ENCODE assay signal across 23 cellular contexts in the genomic region with DNA sequence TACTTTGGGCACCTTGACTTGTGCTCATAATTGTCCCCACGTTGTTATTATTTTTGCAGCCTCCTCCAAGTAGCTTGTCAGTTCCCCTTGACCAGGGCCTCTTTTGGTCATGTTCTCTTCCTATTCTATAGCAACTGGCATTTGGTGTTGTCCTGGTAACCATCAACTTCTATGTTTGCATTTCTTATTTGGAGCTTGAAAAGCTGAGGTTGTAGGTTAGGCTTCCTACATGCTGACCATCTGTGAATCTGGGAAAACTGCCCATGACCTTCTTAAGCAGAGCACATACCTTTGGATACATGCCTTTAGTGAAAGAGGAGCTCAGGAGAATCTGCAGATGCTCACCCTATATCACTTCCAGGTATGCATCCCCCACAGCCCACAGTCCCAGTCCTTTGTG.
"Had no signal": no experiment of that assay in that cellular context is flagged by ENCODE, and none has a peak within 500 bp of the region (broad histone marks: within the 10 kb centered on the region; RNA-seq: fewer than 3 reads in every experiment).

No MANE protein-coding gene starts in this region.

- H3K27me3 Mint-ChIP-seq: activated CD4-positive, alpha-beta T cell treated with anti-CD3 and anti-CD28 coated beads, Interleukin-2, amount 10 ng/mL, durations not matched to agents 7 days and 5 days; activated naive CD4-positive, alpha-beta T cell treated with anti-CD3 and anti-CD28 coated beads, Interleukin-2, amount 10 ng/mL, durations not matched to agents 7 days and 5 days; activated naive CD8-positive, alpha-beta T cell treated with anti-CD3 and anti-CD28 coated beads, Interleukin-2, amount 50 U/mL, for 24 hours; activated T-cell treated with anti-CD3 and anti-CD28 coated beads, Interleukin-2, amount 50 U/mL, for 24 hours; stimulated activated naive CD8-positive, alpha-beta T cell treated with anti-CD3 and anti-CD28 coated beads, Interleukin-15, amount 100 ng/mL, for 72 hours had no signal

- ATAC-seq: activated CD8-positive, alpha-beta T cell treated with anti-CD3 and anti-CD28 coated beads, Interleukin-2, amount 10 ng/mL, durations not matched to agents 7 days and 5 days; activated naive CD8-positive, alpha-beta T cell treated with anti-CD3 and anti-CD28 coated beads, Interleukin-2, amount 50 U/mL, for 24 hours; lower lobe of right lung; natural killer cell; pancreas; right lobe of liver; stimulated activated naive CD8-positive, alpha-beta T cell treated with anti-CD3 and anti-CD28 coated beads, Interleukin-15, amount 100 ng/mL, for 72 hours had no signal

- H3K36me3 Mint-ChIP-seq: activated naive CD4-positive, alpha-beta T cell treated with anti-CD3 and anti-CD28 coated beads, Interleukin-2, amount 10 ng/mL, durations not matched to agents 7 days and 5 days; natural killer cell had no signal

- H3K4me3 Mint-ChIP-seq: activated CD4-positive, alpha-beta T cell treated with anti-CD3 and anti-CD28 coated beads, Interleukin-2, amount 10 ng/mL, durations not matched to agents 7 days and 5 days; activated CD8-positive, alpha-beta T cell treated with anti-CD3 and anti-CD28 coated beads, Interleukin-2, amount 10 ng/mL, durations not matched to agents 7 days and 5 days; activated naive CD4-positive, alpha-beta T cell treated with anti-CD3 and anti-CD28 coated beads, Interleukin-2, amount 10 ng/mL, durations not matched to agents 7 days and 5 days; activated naive CD8-positive, alpha-beta T cell treated with anti-CD3 and anti-CD28 coated beads, Interleukin-2, amount 50 U/mL, for 24 hours; activated T-cell treated with anti-CD3 and anti-CD28 coated beads, Interleukin-2, amount 50 U/mL, for 24 hours; endodermal cell; natural killer cell; stimulated activated naive CD8-positive, alpha-beta T cell treated with anti-CD3 and anti-CD28 coated beads, Interleukin-15, amount 100 ng/mL, for 72 hours had no signal

- H3K9me3 Mint-ChIP-seq: activated CD4-positive, alpha-beta T cell treated with anti-CD3 and anti-CD28 coated beads, Interleukin-2, amount 10 ng/mL, durations not matched to agents 7 days and 5 days; activated naive CD4-positive, alpha-beta T cell treated with anti-CD3 and anti-CD28 coated beads, Interleukin-2, amount 10 ng/mL, durations not matched to agents 7 days and 5 days; activated naive CD8-positive, alpha-beta T cell treated with anti-CD3 and anti-CD28 coated beads, Interleukin-2, amount 50 U/mL, for 24 hours; activated T-cell treated with anti-CD3 and anti-CD28 coated beads, Interleukin-2, amount 50 U/mL, for 24 hours; activated T-helper 2 cell treated with anti-CD3 and anti-CD28 coated beads, Interferon-gamma antibody, Interleukin-2, Interleukin-4, amounts not matched to agents 10 μg/mL and 5 μg/mL and 100 μg/mL, durations not matched to agents 14 hours and 24 hours and 36 hours; endodermal cell; stimulated activated naive CD8-positive, alpha-beta T cell treated with anti-CD3 and anti-CD28 coated beads, Interleukin-15, amount 100 ng/mL, for 72 hours had no signal

- H3K27ac Mint-ChIP-seq: activated CD4-positive, alpha-beta T cell treated with anti-CD3 and anti-CD28 coated beads, Interleukin-2, amount 10 ng/mL, durations not matched to agents 7 days and 5 days; activated CD8-positive, alpha-beta T cell treated with anti-CD3 and anti-CD28 coated beads, Interleukin-2, amount 10 ng/mL, durations not matched to agents 7 days and 5 days; activated naive CD4-positive, alpha-beta T cell treated with anti-CD3 and anti-CD28 coated beads, Interleukin-2, amount 10 ng/mL, durations not matched to agents 7 days and 5 days; activated naive CD8-positive, alpha-beta T cell treated with anti-CD3 and anti-CD28 coated beads, Interleukin-2, amount 50 U/mL, for 24 hours; activated T-cell treated with anti-CD3 and anti-CD28 coated beads, Interleukin-2, amount 50 U/mL, for 24 hours; activated T-helper 2 cell treated with anti-CD3 and anti-CD28 coated beads, Interferon-gamma antibody, Interleukin-2, Interleukin-4, amounts not matched to agents 10 μg/mL and 5 μg/mL and 100 μg/mL, durations not matched to agents 14 hours and 24 hours and 36 hours; endodermal cell; natural killer cell; stimulated activated naive CD8-positive, alpha-beta T cell treated with anti-CD3 and anti-CD28 coated beads, Interleukin-15, amount 100 ng/mL, for 72 hours had no signal

- H3K4me1 Mint-ChIP-seq: activated naive CD8-positive, alpha-beta T cell treated with anti-CD3 and anti-CD28 coated beads, Interleukin-2, amount 50 U/mL, for 24 hours; endodermal cell; natural killer cell; stimulated activated naive CD8-positive, alpha-beta T cell treated with anti-CD3 and anti-CD28 coated beads, Interleukin-15, amount 100 ng/mL, for 72 hours had no signal

- H3K9me3 ChIP-seq: ascending aorta, lower lobe of right lung, neutrophil, pancreas, right lobe of liver, suprapubic skin, transverse colon, uterus had no signal

- H3K36me3 ChIP-seq: ascending aorta, lower lobe of right lung, neutrophil, pancreas, right lobe of liver, suprapubic skin, transverse colon, uterus had no signal

- DNase-seq: activated CD4-positive, alpha-beta T cell treated with anti-CD3 and anti-CD28 coated beads, Interleukin-2, amount 10 ng/mL, durations not matched to agents 7 days and 5 days; activated CD4-positive, CD25-positive, alpha-beta regulatory T cell; activated CD8-positive, alpha-beta T cell treated with anti-CD3 and anti-CD28 coated beads, Interleukin-2, amount 10 ng/mL, durations not matched to agents 7 days and 5 days; activated naive CD4-positive, alpha-beta T cell treated with anti-CD3 and anti-CD28 coated beads, Interleukin-2, amount 10 ng/mL, durations not matched to agents 7 days and 5 days; activated naive CD8-positive, alpha-beta T cell treated with anti-CD3 and anti-CD28 coated beads, Interleukin-2, amount 50 U/mL, for 24 hours; activated T-cell treated with anti-CD3 and anti-CD28 coated beads, Interleukin-2, amount 50 U/mL, for 24 hours; endodermal cell; lower lobe of right lung; natural killer cell; pancreas; right lobe of liver; small intestine; stimulated activated CD4-positive, alpha-beta T cell treated with anti-CD3 and anti-CD28 coated beads, Interleukin-15, amount 100 ng/mL, for 24 hours; stimulated activated CD4-positive, alpha-beta T cell treated with anti-CD3 and anti-CD28 coated beads, Interleukin-4, amount 100 ng/mL, for 1 hour; stimulated activated naive CD8-positive, alpha-beta T cell treated with anti-CD3 and anti-CD28 coated beads, Interleukin-15, amount 100 ng/mL, for 72 hours; T1000; transverse colon; uterus had no signal

- H3K4me1 ChIP-seq: ascending aorta, lower lobe of right lung, pancreas, right lobe of liver, suprapubic skin, transverse colon, uterus had no signal

- H3K27ac ChIP-seq: ascending aorta, lower lobe of right lung, neutrophil, pancreas, right lobe of liver, suprapubic skin, transverse colon, uterus had no signal

- H3K4me3 ChIP-seq: ascending aorta, dorsolateral prefrontal cortex, lower lobe of right lung, pancreas, right lobe of liver, suprapubic skin, transverse colon, uterus had no signal
